8 cellular contexts compared by ENCODE assay signal in genomic region chr1:171801395-171801990, GRCh38. TPM values are rescaled to one million over a fixed set of nuclear protein-coding genes. Genes with fewer than 3 reads are reported as not detected.
A peak's percentile ranks its signal among the peaks of the same experiment; 100 is the strongest.
DNase-seq lines count a peak whose midpoint lies in the region; ATAC-seq, FAIRE-seq and TF ChIP-seq lines count a peak whose summit lies in the region.

No MANE protein-coding gene starts in this region.

- FAIRE-seq in bronchial epithelial cell (lab: Jason Lieb, UNC) (no peak), GM12891 (lab: Jason Lieb, UNC) (no peak)

- no peak overlapping the region for H3K4me3 ChIP-seq in bronchial epithelial cell (ENCODE audit: low read depth, low read length)

- H3K36me3 ChIP-seq in bronchial epithelial cell (ENCODE audit: control insufficient read depth, insufficient read depth, low read length): peaks cover 3% of the 10 kb centered on the region

- peaks cover 6% of the 10 kb centered on the region for H3K4me1 Mint-ChIP-seq in CD4-positive, alpha-beta T cell (ENCODE audit: low read depth)

- H3K27ac Mint-ChIP-seq in CD4-positive, alpha-beta T cell: no peak overlapping the region

- peak; percentile 64 for TF ChIP-seq CTCF in CD4-positive, alpha-beta T cell (IDR thresholded peaks at IDR 0.05)
- peak; percentile 78 for TF ChIP-seq CTCF in bronchial epithelial cell (IDR thresholded peaks at IDR 0.05; ENCODE audit: insufficient read depth, low read length, severe bottlenecking)
- peak in 1 of 3 donors; percentile 62 for TF ChIP-seq CTCF in omental fat pad (IDR thresholded peaks at IDR 0.05)

- H3K27me3 Mint-ChIP-seq in CD4-positive, alpha-beta T cell: no peaks in the 10 kb centered on the region

- no peak for TF ChIP-seq POLR2A in GM12891 (IDR thresholded peaks at IDR 0.05; ENCODE audit: low read depth, low read length)

- no peak overlapping the region for H3K4me3 Mint-ChIP-seq in CD4-positive, alpha-beta T cell

- H3K27ac ChIP-seq in CD4-positive, alpha-beta T cell (ENCODE audit: low read depth, low read length): no peak overlapping the region

- intact Hi-C loops in CD4-positive, alpha-beta T cell (cut with DNase I, micrococcal nuclease): loop anchor here (1.0 to 5.0 kb wide), 2 partner anchors 184 to 641 kb away; partner anchors contain the start of gene PIGC (in 2 of the 2)

- CTCF ChIA-PET in CD4-positive, alpha-beta T cell (lab: Charles Lee): interaction anchor here (1.0 kb wide), 1 partner anchor 184 kb away, joined by 3 read pairs; no protein-coding TSS in a partner anchor

- no peak for DNase-seq in CD4-positive, alpha-beta T cell
- DNase-seq in HCEC 1CT (peak; percentile 36), NCI-H69 (lab: John Stamatoyannopoulos, UW) (peak; percentile 73), bronchial epithelial cell (ENCODE audit: low read depth) (peak; percentile 48), left kidney (ENCODE audit: low read depth, low spot score) (peak; percentile 84), omental fat pad (ENCODE audit: low spot score) (no peak), GM12891 (ENCODE audit: insufficient read length, low spot score) (no peak)

- ATAC-seq in CD4-positive, alpha-beta T cell (ENCODE audit: poor library complexity): no peak
- no peak for ATAC-seq in omental fat pad (ENCODE audit: low FRiP score)
- ATAC-seq in HG03175 (IDR thresholded peaks at IDR 0.05; ENCODE audit: unreplicated experiment): no peak

- no peaks in the 10 kb centered on the region for H3K9me3 Mint-ChIP-seq in CD4-positive, alpha-beta T cell

- peaks cover 20% of the 10 kb centered on the region for H3K36me3 Mint-ChIP-seq in CD4-positive, alpha-beta T cell (ENCODE audit: low read depth)

- H3K27me3 ChIP-seq in CD4-positive, alpha-beta T cell (ENCODE audit: control insufficient read depth, insufficient read depth, low read length): no peaks in the 10 kb centered on the region
- no peaks in the 10 kb centered on the region for H3K27me3 ChIP-seq in bronchial epithelial cell (ENCODE audit: control insufficient read depth, insufficient read depth, low read length)

- POLR2A ChIA-PET in CD4-positive, alpha-beta T cell (lab: Charles Lee): interaction anchor here (1.0 to 1.8 kb wide), 3 partner anchors 16 to 182 kb away, joined by 3 to 5 read pairs (median 3); partner anchors contain the start of gene METTL13

- no peaks in the 10 kb centered on the region for H3K9me3 ChIP-seq in CD4-positive, alpha-beta T cell (ENCODE audit: control insufficient read depth, low read length)

TF ChIP-seq in GM12891, 5 proteins besides CTCF, POLR2A, EP300 and RAD21:
- TF ChIP-seq TAF1 (IDR thresholded peaks at IDR 0.05; ENCODE audit: low read depth, low read length): no peak
- no peak for TF ChIP-seq POLR2AphosphoS5 (IDR thresholded peaks at IDR 0.05; ENCODE audit: low read depth, low read length)
- no peak for TF ChIP-seq SPI1 (IDR thresholded peaks at IDR 0.05; ENCODE audit: low read depth, low read length)
- no peak for TF ChIP-seq POU2F2 (IDR thresholded peaks at IDR 0.05; ENCODE audit: low read depth, low read length)
- TF ChIP-seq PAX5 (IDR thresholded peaks at IDR 0.05; ENCODE audit: insufficient read depth, low read length, severe bottlenecking): no peak

RNA-seq across cellular contexts. Expression of gene METTL13, which starts 20.0 kb away (rescaled TPM):
- 1 to 10 TPM; 6.5 to 7.9 TPM for total RNA-seq in CD4-positive, alpha-beta T cell
- total RNA-seq in bronchial epithelial cell: 28.3 and 30.8 TPM in 2 replicates
- total RNA-seq in omental fat pad: 10 to 100 TPM; 21.3 to 29.2 (median 23.5) TPM
- polyA plus RNA-seq in GM12891 (2012; ENCODE audit: low read depth, missing spikeins): 23.3 TPM

RNA-seq across cellular contexts. Expression of gene DNM3, which starts 39.8 kb away (rescaled TPM):
- total RNA-seq in CD4-positive, alpha-beta T cell: 1 to 10 TPM; 1.6 to 1.8 TPM
- total RNA-seq in bronchial epithelial cell: 0.64 and 1.3 TPM in 2 replicates
- total RNA-seq in omental fat pad: 10 to 100 TPM in 1 of 4 donors, 1 to 10 TPM in 3; 2.9 to 15.8 (median 5.5) TPM
- polyA plus RNA-seq in GM12891 (2012; ENCODE audit: low read depth, missing spikeins): 0.06 TPM

RNA-seq across cellular contexts. Expression of gene VAMP4, which starts 59.6 kb away (rescaled TPM):
- 10 to 100 TPM in 1 of 2 experiments, 1 to 10 TPM in 1; 8.1 to 12.1 TPM for total RNA-seq in CD4-positive, alpha-beta T cell
- 5.0 and 5.8 TPM in 2 replicates for total RNA-seq in bronchial epithelial cell
- total RNA-seq in omental fat pad: 10 to 100 TPM in 1 of 4 donors, 1 to 10 TPM in 3; 5.0 to 16.9 (median 7.4) TPM
- 2.7 TPM for polyA plus RNA-seq in GM12891 (2012; ENCODE audit: low read depth, missing spikeins)

Comparison
In these comparisons a context has a peak if more than half of its experiments do, and no peak if none do; other contexts are left out.
1. DNase-seq: peak in HCEC 1CT (single experiment), NCI-H69 (single experiment), bronchial epithelial cell (single experiment) and left kidney (single experiment); none in CD4-positive, alpha-beta T cell (0 of 10), omental fat pad (single experiment) and GM12891 (single experiment).